ENCODE assay signal across 12 cellular contexts in genomic region chr10:114491933-114492332, GRCh38.
DNase-seq lines count a peak whose midpoint lies in the region; TF ChIP-seq lines count a peak whose summit lies in the region.
"Had no signal": no experiment of that assay in that cellular context is flagged by ENCODE, and none has a peak within 500 bp of the region (broad histone marks: within the 10 kb centered on the region; RNA-seq: fewer than 3 reads in every experiment).

No MANE protein-coding gene starts in this region.

- H3K27ac ChIP-seq in muscle layer of colon (ENCODE audit: low read depth, low read length) = peak overlapping the region; percentile 7
- H3K27ac ChIP-seq: neutrophil had no signal

- intact Hi-C loops in MCF 10A (cut with micrococcal nuclease) = no loop called here

- peaks cover 8% of the 10 kb centered on the region for H3K9me3 Mint-ChIP-seq in MCF 10A (ENCODE audit: unreplicated experiment)

- H3K9ac ChIP-seq in muscle layer of colon (ENCODE audit: low read length) = no peak overlapping the region

- H3K4me3 Mint-ChIP-seq in MCF 10A (ENCODE audit: unreplicated experiment) = no peak overlapping the region

- TF ChIP-seq CTCF in MCF 10A (IDR thresholded peaks at IDR 0.05; ENCODE audit: unreplicated experiment) = no peak

- no peak overlapping the region for H3K4me3 ChIP-seq in muscle layer of colon (ENCODE audit: low read depth in 1 of 2, low read length in 2 of 2)

- H3K4me1 Mint-ChIP-seq in MCF 10A (ENCODE audit: insufficient read depth, unreplicated experiment) = peaks cover 26% of the 10 kb centered on the region

- H3K27me3 ChIP-seq in muscle layer of colon (ENCODE audit: control insufficient read depth in 1 of 2, insufficient read depth in 2 of 2, low read length in 2 of 2) = no peaks in the 10 kb centered on the region
- H3K27me3 ChIP-seq: neutrophil had no signal

- peaks cover 17% of the 10 kb centered on the region for H3K36me3 Mint-ChIP-seq in MCF 10A (ENCODE audit: insufficient read depth, unreplicated experiment)

- peaks cover 10% of the 10 kb centered on the region for H3K4me1 ChIP-seq in muscle layer of colon (ENCODE audit: insufficient read depth, low read length)

- BruUV-seq in MCF 10A (replicated peaks; lab: Mats Ljungman, UMichigan) = no TSS peak

- peaks cover 3% of the 10 kb centered on the region for H3K36me3 ChIP-seq in muscle layer of colon (ENCODE audit: insufficient read depth, low read length)
- H3K36me3 ChIP-seq: neutrophil had no signal

- CTCF ChIA-PET in MCF 10A (lab: Yijun Ruan, JAX) = interaction anchor here (0.6 to 2.8 kb wide), 6 partner anchors 8 to 556 kb away, joined by 3 to 13 read pairs (median 4); no protein-coding TSS in a partner anchor

- no peak overlapping the region for H3K27ac Mint-ChIP-seq in MCF 10A (ENCODE audit: low read depth, unreplicated experiment)

- POLR2A ChIA-PET in MCF 10A (lab: Yijun Ruan, JAX) = interaction anchor here (1.3 to 3.4 kb wide), 4 partner anchors 8 to 34 kb away, joined by 3 to 26 read pairs (median 8); no protein-coding TSS in a partner anchor

- H3K9me3 ChIP-seq in muscle layer of colon (ENCODE audit: low read length) = no peaks in the 10 kb centered on the region
- H3K9me3 ChIP-seq: neutrophil had no signal

- H3K27me3 Mint-ChIP-seq in MCF 10A (ENCODE audit: insufficient read depth, unreplicated experiment) = no peaks in the 10 kb centered on the region

- DNase-seq in DMS 273 (lab: John Stamatoyannopoulos, UW; ENCODE audit: unreplicated experiment) (peak; percentile 76), NCI-H1694 treated with DMSO at 0.1 percent for 48 hours (lab: John Stamatoyannopoulos, UW) (peak; percentile 11), MCF 10A (ENCODE audit: unreplicated experiment) (peak; percentile 59), globus pallidus (ENCODE audit: low spot score) (no peak), kidney tubule cell (ENCODE audit: low spot score) (no peak), D341Med (ENCODE audit: low spot score) (no peak)
- DNase-seq in activated CD4-positive, CD25-positive, alpha-beta regulatory T cell (lab: John Stamatoyannopoulos, UW) = no peak
- DNase-seq: activated CD4-positive, alpha-beta T cell treated with anti-CD3 and anti-CD28 coated beads for 1 hour; Calu3; NCI-H2171 had no signal

Comparison
In these comparisons a context has a peak if more than half of its experiments do, and no peak if none do; other contexts are left out.
1. DNase-seq: peak in DMS 273 (single experiment), NCI-H1694 treated with DMSO at 0.1 percent for 48 hours (single experiment) and MCF 10A (single experiment); none in globus pallidus (single experiment), kidney tubule cell (single experiment), D341Med (single experiment) and activated CD4-positive, CD25-positive, alpha-beta regulatory T cell (0 of 4).